ENCODE assay signal across 11 cellular contexts in the genomic region with DNA sequence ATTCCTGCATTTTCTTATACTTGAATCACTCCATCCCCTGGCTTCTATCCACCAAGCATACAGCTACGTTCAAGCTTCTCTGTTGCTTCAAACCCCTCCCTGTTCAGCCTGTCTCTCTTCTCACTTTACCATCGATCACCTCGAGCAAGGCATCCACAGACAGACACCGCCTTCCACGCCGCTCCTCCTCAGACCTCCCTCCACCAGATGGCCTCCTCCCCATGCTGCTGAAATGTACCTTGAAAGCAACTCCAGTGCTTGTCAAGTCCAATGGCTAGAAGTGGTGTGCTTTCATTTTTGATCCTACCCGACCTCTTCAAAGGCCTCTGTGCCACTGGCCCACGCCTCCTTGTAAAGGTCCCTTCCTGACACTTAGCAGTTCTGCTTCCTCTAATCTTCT.
DNase-seq lines count a peak whose midpoint lies in the region; ATAC-seq and TF ChIP-seq lines count a peak whose summit lies in the region.
"Had no signal": no experiment of that assay in that cellular context is flagged by ENCODE, and none has a peak within 500 bp of the region (broad histone marks: within the 10 kb centered on the region; RNA-seq: fewer than 3 reads in every experiment).

No MANE protein-coding gene starts in this region.

- peaks cover 7% of the 10 kb centered on the region for H3K27me3 Mint-ChIP-seq in glutamatergic neuron (ENCODE audit: unreplicated experiment)
- no peaks in the 10 kb centered on the region for H3K27me3 Mint-ChIP-seq in type B pancreatic cell
- peaks cover 7 to 15% of the 10 kb centered on the region in 2 donors for H3K27me3 Mint-ChIP-seq in natural killer cell (ENCODE audit: low read depth in 2 of 2)

- intact Hi-C loops in left ventricle myocardium superior (cut with micrococcal nuclease) = no loop called here
- intact Hi-C loops in Right ventricle myocardium inferior (cut with DNase I) = no loop called here
- intact Hi-C loops in natural killer cell (cut with micrococcal nuclease) = no loop called here

- H3K9me3 Mint-ChIP-seq in glutamatergic neuron (ENCODE audit: unreplicated experiment) (peaks cover 9% of the 10 kb centered on the region), type B pancreatic cell (peaks cover 5% of the 10 kb centered on the region), natural killer cell (no peaks in the 10 kb centered on the region)
- H3K9me3 Mint-ChIP-seq: central memory CD8-positive, alpha-beta T cell had no signal

- ATAC-seq in left ventricle myocardium superior (peak; percentile 40), Right ventricle myocardium inferior (no peak), GM21723 (IDR thresholded peaks at IDR 0.05; ENCODE audit: unreplicated experiment) (no peak), natural killer cell (no peak)

- TF ChIP-seq CTCF in glutamatergic neuron (IDR thresholded peaks at IDR 0.05; ENCODE audit: partially characterized antibody, unreplicated experiment) (no peak), type B pancreatic cell (conservative IDR thresholded peaks at IDR 0.05) (no peak), natural killer cell (IDR thresholded peaks at IDR 0.05) (no peak)

- DNase-seq in left ventricle myocardium superior (no peak), Right ventricle myocardium inferior (ENCODE audit: missing footprints) (no peak), RPMI7951 (ENCODE audit: low read depth) (peak; percentile 19), glutamatergic neuron (no peak), type B pancreatic cell (ENCODE audit: extremely low spot score, unreplicated experiment) (no peak), natural killer cell (no peak)
- no peak for DNase-seq in activated CD8-positive, alpha-beta memory T cell treated with anti-CD3 and anti-CD28 coated beads for 24 hours
- DNase-seq: activated CD4-positive, alpha-beta T cell treated with anti-CD3 and anti-CD28 coated beads for 4 hours; NCI-H446 treated with DMSO at 0.1 percent for 48 hours had no signal

- H3K4me3 Mint-ChIP-seq in glutamatergic neuron (ENCODE audit: unreplicated experiment) = peak overlapping the region; percentile 4
- H3K4me3 Mint-ChIP-seq in type B pancreatic cell = peak overlapping the region; percentile 46
- no peak overlapping the region for H3K4me3 Mint-ChIP-seq in natural killer cell
- H3K4me3 Mint-ChIP-seq: central memory CD8-positive, alpha-beta T cell had no signal

- H3K27ac Mint-ChIP-seq in glutamatergic neuron (ENCODE audit: unreplicated experiment) (no peak overlapping the region), type B pancreatic cell (peak overlapping the region; percentile 77), natural killer cell (no peak overlapping the region)

- H3K4me1 Mint-ChIP-seq in glutamatergic neuron (ENCODE audit: low read depth, unreplicated experiment) = peaks cover 21% of the 10 kb centered on the region
- H3K4me1 Mint-ChIP-seq in type B pancreatic cell (ENCODE audit: unreplicated experiment) = peaks cover 19% of the 10 kb centered on the region
- H3K4me1 Mint-ChIP-seq in natural killer cell = peaks cover 3 to 4% of the 10 kb centered on the region in 2 donors
- H3K4me1 Mint-ChIP-seq: central memory CD8-positive, alpha-beta T cell had no signal

- H3K36me3 Mint-ChIP-seq in glutamatergic neuron (ENCODE audit: unreplicated experiment) (no peaks in the 10 kb centered on the region), type B pancreatic cell (peaks cover 5% of the 10 kb centered on the region), natural killer cell (no peaks in the 10 kb centered on the region)
